32 cellular contexts compared by ENCODE assay signal in genomic region chr3:129996073-129996472, GRCh38. TPM values are rescaled to one million over a fixed set of nuclear protein-coding genes. Genes with fewer than 3 reads are reported as not detected.
"Had no signal": no experiment of that assay in that cellular context is flagged by ENCODE, and none has a peak within 500 bp of the region (broad histone marks: within the 10 kb centered on the region; RNA-seq: fewer than 3 reads in every experiment).

No MANE protein-coding gene starts in this region.

- H3K4me1 ChIP-seq: parathyroid adenoma, psoas muscle, right lobe of liver, sigmoid colon, stomach, thyroid gland, tibial nerve, upper lobe of left lung, uterus had no signal

- H3K27me3 ChIP-seq: neutrophil, ovary, right lobe of liver, sigmoid colon, thyroid gland, upper lobe of left lung, uterus had no signal

- H3K4me3 ChIP-seq: ovary, psoas muscle, right lobe of liver, sigmoid colon, stomach, thoracic aorta, thyroid gland, tibial nerve, upper lobe of left lung, uterus had no signal

- DNase-seq: naive thymus-derived CD8-positive, alpha-beta T cell; nephron progenitor cell; nucleus accumbens; ovary; posterior cingulate gyrus; psoas muscle; right cardiac atrium; right lobe of liver; sigmoid colon; small intestine; stimulated activated CD4-positive, alpha-beta T cell treated with anti-CD3 and anti-CD28 coated beads, Interleukin-15, amount 100 ng/mL, for 24 hours; stimulated activated CD4-positive, alpha-beta T cell treated with anti-CD3 and anti-CD28 coated beads, Interleukin-2, amount 100 ng/mL, for 24 hours; stimulated activated CD4-positive, alpha-beta T cell treated with anti-CD3 and anti-CD28 coated beads, Interleukin-2, amount 100 ng/mL, for 48 hours; stimulated activated CD4-positive, alpha-beta T cell treated with anti-CD3 and anti-CD28 coated beads, Interleukin-4, amount 100 ng/mL, for 24 hours; stimulated activated naive B cell treated with anti-CD40 and anti-IgM and Interleukin-4, amounts not matched to agents 10 μg/mL and 1 μg/mL and 100 μg/mL, for 72 hours; stimulated activated naive CD4-positive, alpha-beta T cell treated with Interleukin-2 at 50 U/mL for 16 hours; stomach; thyroid gland; trophoblast cell; upper lobe of left lung; uterus had no signal

- H3K27ac Mint-ChIP-seq: natural killer cell treated with Interleukin-12 subunit alpha and Interleukin-12 subunit beta and Interleukin-15 and Interleukin-18, amount 100 ng/mL, for 72 hours; nephron progenitor cell; progenitor cell of endocrine pancreas; stimulated activated effector memory CD8-positive, alpha-beta T cell treated with anti-CD3 and anti-CD28 coated beads, Interleukin-12 subunit alpha, Interleukin-12 subunit beta, amount 100 ng/mL, for 72 hours; stimulated activated naive B cell treated with anti-CD40 and anti-IgM and Interleukin-4, amounts not matched to agents 10 μg/mL and 1 μg/mL and 100 μg/mL, for 72 hours; stimulated activated naive CD8-positive, alpha-beta T cell treated with anti-CD3 and anti-CD28 coated beads, Interleukin-15, Interleukin-2, amounts not matched to agents 100 ng/mL and 50 ng/mL, for 24 hours had no signal

- H3K9me3 Mint-ChIP-seq: natural killer cell treated with Interleukin-12 subunit alpha and Interleukin-12 subunit beta and Interleukin-15 and Interleukin-18, amount 100 ng/mL, for 72 hours; neural crest cell; stimulated activated effector memory CD8-positive, alpha-beta T cell treated with anti-CD3 and anti-CD28 coated beads, Interleukin-12 subunit alpha, Interleukin-12 subunit beta, amount 100 ng/mL, for 72 hours; stimulated activated naive CD8-positive, alpha-beta T cell treated with anti-CD3 and anti-CD28 coated beads, Interleukin-15, Interleukin-2, amounts not matched to agents 100 ng/mL and 50 ng/mL, for 24 hours had no signal

- H3K36me3 Mint-ChIP-seq: naive thymus-derived CD8-positive, alpha-beta T cell; natural killer cell treated with Interleukin-12 subunit alpha and Interleukin-12 subunit beta and Interleukin-15 and Interleukin-18, amount 100 ng/mL, for 72 hours; stimulated activated effector memory CD8-positive, alpha-beta T cell treated with anti-CD3 and anti-CD28 coated beads, Interleukin-12 subunit alpha, Interleukin-12 subunit beta, amount 100 ng/mL, for 72 hours; stimulated activated naive B cell treated with anti-CD40 and anti-IgM and Interleukin-4, amounts not matched to agents 10 μg/mL and 1 μg/mL and 100 μg/mL, for 72 hours had no signal

- H3K27ac ChIP-seq: neutrophil, ovary, parathyroid adenoma, psoas muscle, right lobe of liver, sigmoid colon, stomach, thoracic aorta, thyroid gland, tibial nerve, upper lobe of left lung, uterus had no signal

- H3K36me3 ChIP-seq: neutrophil, ovary, right lobe of liver, sigmoid colon, stomach, thoracic aorta, thyroid gland, tibial nerve, upper lobe of left lung, uterus had no signal

- H3K4me3 Mint-ChIP-seq: naive thymus-derived CD8-positive, alpha-beta T cell; natural killer cell treated with Interleukin-12 subunit alpha and Interleukin-12 subunit beta and Interleukin-15 and Interleukin-18, amount 100 ng/mL, for 72 hours; nephron progenitor cell; neural crest cell; stimulated activated effector memory CD8-positive, alpha-beta T cell treated with anti-CD3 and anti-CD28 coated beads, Interleukin-12 subunit alpha, Interleukin-12 subunit beta, amount 100 ng/mL, for 72 hours; stimulated activated naive B cell treated with anti-CD40 and anti-IgM and Interleukin-4, amounts not matched to agents 10 μg/mL and 1 μg/mL and 100 μg/mL, for 72 hours; stimulated activated naive CD8-positive, alpha-beta T cell treated with anti-CD3 and anti-CD28 coated beads, Interleukin-15, Interleukin-2, amounts not matched to agents 100 ng/mL and 50 ng/mL, for 24 hours had no signal

- H3K9ac ChIP-seq: parathyroid adenoma had no signal

- H2AFZ ChIP-seq: parathyroid adenoma had no signal

- H3K4me1 Mint-ChIP-seq: naive thymus-derived CD8-positive, alpha-beta T cell; stimulated activated effector memory CD8-positive, alpha-beta T cell treated with anti-CD3 and anti-CD28 coated beads, Interleukin-12 subunit alpha, Interleukin-12 subunit beta, amount 100 ng/mL, for 72 hours; stimulated activated naive B cell treated with anti-CD40 and anti-IgM and Interleukin-4, amounts not matched to agents 10 μg/mL and 1 μg/mL and 100 μg/mL, for 72 hours had no signal

- H3K79me2 ChIP-seq: parathyroid adenoma had no signal

- ATAC-seq: naive thymus-derived CD8-positive, alpha-beta T cell; psoas muscle; right cardiac atrium; right lobe of liver; stimulated activated effector memory CD8-positive, alpha-beta T cell treated with anti-CD3 and anti-CD28 coated beads, Interleukin-12 subunit alpha, Interleukin-12 subunit beta, amount 100 ng/mL, for 72 hours; stimulated activated naive B cell treated with anti-CD40 and anti-IgM and Interleukin-4, amounts not matched to agents 10 μg/mL and 1 μg/mL and 100 μg/mL, for 72 hours had no signal

- H3K9me3 ChIP-seq: neutrophil, ovary, psoas muscle, right lobe of liver, sigmoid colon, thoracic aorta, thyroid gland, upper lobe of left lung, uterus had no signal

RNA-seq across cellular contexts. Expression of gene TRH, which starts 21.6 kb away (rescaled TPM):
- total RNA-seq: naive thymus-derived CD8-positive, alpha-beta T cell; natural killer cell treated with Interleukin-12 subunit alpha and Interleukin-12 subunit beta and Interleukin-15 and Interleukin-18, amount 100 ng/mL, for 72 hours; psoas muscle; renal cortical epithelial cell; right cardiac atrium; right lobe of liver; sigmoid colon; subcutaneous adipose tissue; thoracic aorta; tibial nerve had no signal
- polyA plus RNA-seq: naive thymus-derived CD8-positive, alpha-beta T cell; psoas muscle; right cardiac atrium; stomach had no signal
